8 cellular contexts compared by ENCODE assay signal in the genomic region with DNA sequence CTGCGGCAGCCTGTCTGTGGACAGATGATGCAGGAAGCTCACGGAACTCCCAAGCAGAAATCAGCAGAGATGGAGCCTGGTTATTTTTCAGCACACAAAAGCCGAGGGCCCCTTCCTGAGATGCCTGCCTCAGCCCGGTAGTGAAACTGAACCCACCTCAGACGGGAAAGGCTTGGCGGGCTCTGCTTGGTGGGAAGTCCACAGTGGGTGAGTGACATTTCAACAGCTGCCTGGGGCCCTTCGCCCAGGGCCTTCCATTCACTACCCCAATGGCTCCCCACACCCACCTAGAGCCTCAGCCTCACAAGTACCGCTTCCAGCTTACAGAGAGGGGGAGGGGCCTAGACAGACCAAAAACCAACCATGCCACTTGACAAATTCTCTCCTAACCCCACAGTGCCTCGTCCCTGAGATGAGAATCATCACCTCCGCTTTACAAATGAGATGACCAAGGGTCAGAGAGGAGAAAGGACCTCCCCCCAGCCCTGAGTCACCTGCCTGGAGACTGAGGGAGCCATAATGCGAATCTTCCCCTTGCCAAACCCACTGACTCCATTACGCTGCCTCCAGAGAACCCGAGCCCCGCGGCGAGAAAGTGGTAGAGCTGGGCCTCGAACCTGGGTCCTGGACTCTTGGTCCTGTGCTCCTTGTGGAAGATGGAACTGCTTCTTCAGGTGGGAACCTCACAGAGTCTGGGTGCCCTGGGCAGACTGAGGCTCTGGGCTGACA. TPM values are rescaled to one million over a fixed set of nuclear protein-coding genes. Genes with fewer than 3 reads are reported as not detected.
A peak's percentile ranks its signal among the peaks of the same experiment; 100 is the strongest.
DNase-seq lines count a peak whose midpoint lies in the region; ATAC-seq and TF ChIP-seq lines count a peak whose summit lies in the region.

No MANE protein-coding gene starts in this region.

- CTCF ChIA-PET in activated CD8-positive, alpha-beta T cell treated with anti-CD3 and anti-CD28 coated beads for 36 hours (lab: Charles Lee) = interaction anchor here (1.0 to 5.6 kb wide), 11 partner anchors 12 to 99 kb away, joined by 3 to 62 read pairs (median 9); no protein-coding TSS in a partner anchor

- TF ChIP-seq POLR2A in GM18951 (IDR thresholded peaks at IDR 0.05; ENCODE audit: extremely low read depth, insufficient read depth, insufficient read length) = peak; percentile 28

- peak overlapping the region; percentile 21 for H3K27ac ChIP-seq in right cardiac atrium (ENCODE audit: low read length)

- H3K9me3 ChIP-seq in right cardiac atrium (ENCODE audit: control insufficient read depth, low read length) = no peaks in the 10 kb centered on the region

- peaks cover 83% of the 10 kb centered on the region for H3K4me1 Mint-ChIP-seq in activated CD8-positive, alpha-beta T cell treated with anti-CD3 and anti-CD28 coated beads for 36 hours (ENCODE audit: low read depth)

- H3K27ac Mint-ChIP-seq in activated CD8-positive, alpha-beta T cell treated with anti-CD3 and anti-CD28 coated beads for 36 hours = peak overlapping the region; percentile 95

- intact Hi-C loops in activated CD8-positive, alpha-beta T cell treated with anti-CD3 and anti-CD28 coated beads for 36 hours (cut with micrococcal nuclease) = loop anchor here (2.0 to 5.0 kb wide), 2 partner anchors 31 to 36 kb away; no protein-coding TSS in a partner anchor
- intact Hi-C loops in right cardiac atrium (cut with DNase I) = no loop called here

- 79% methylated on average over 17 of the region's 17 CpGs for WGBS in right cardiac atrium

- H3K9me3 Mint-ChIP-seq in activated CD8-positive, alpha-beta T cell treated with anti-CD3 and anti-CD28 coated beads for 36 hours = no peaks in the 10 kb centered on the region

- H3K27me3 ChIP-seq in right cardiac atrium (ENCODE audit: control insufficient read depth, insufficient read depth) = no peaks in the 10 kb centered on the region

- peaks cover 35% of the 10 kb centered on the region for H3K36me3 Mint-ChIP-seq in activated CD8-positive, alpha-beta T cell treated with anti-CD3 and anti-CD28 coated beads for 36 hours (ENCODE audit: low read depth)

- no peaks in the 10 kb centered on the region for H3K27me3 Mint-ChIP-seq in activated CD8-positive, alpha-beta T cell treated with anti-CD3 and anti-CD28 coated beads for 36 hours

- no peak overlapping the region for H3K4me3 ChIP-seq in right cardiac atrium (ENCODE audit: low read length)

- in situ Hi-C loops in GM18951 (cut with MboI; ENCODE audit: low sequenced_read_pairs, unreplicated experiment) = no loop called here

- ATAC-seq in HG03103 (IDR thresholded peaks at IDR 0.05; ENCODE audit: low read depth, unreplicated experiment) (peak; percentile 22), right cardiac atrium (no peak)
- peak; percentile 58 for ATAC-seq in activated CD8-positive, alpha-beta T cell treated with anti-CD3 and anti-CD28 coated beads for 36 hours

- TF ChIP-seq CTCF in activated CD8-positive, alpha-beta T cell treated with anti-CD3 and anti-CD28 coated beads for 36 hours (IDR thresholded peaks at IDR 0.05) = no peak

- H3K4me3 Mint-ChIP-seq in activated CD8-positive, alpha-beta T cell treated with anti-CD3 and anti-CD28 coated beads for 36 hours = peak overlapping the region; percentile 63

- peaks cover 9% of the 10 kb centered on the region for H3K4me1 ChIP-seq in right cardiac atrium (ENCODE audit: control insufficient read depth, insufficient read depth, low read length)

- peak; percentile 96 for DNase-seq in activated CD8-positive, alpha-beta T cell treated with anti-CD3 and anti-CD28 coated beads for 36 hours
- peak in 2 of 3 donors; percentile 29 to 44 for DNase-seq in right cardiac atrium
- DNase-seq in stimulated activated CD8-positive, alpha-beta memory T cell treated with anti-CD3 and anti-CD28 coated beads, Interleukin-2, amount 100 ng/mL, for 48 hours (ENCODE audit: low read depth in 2 of 2) = peak; percentile 76 to 80
- no peak for DNase-seq in hepatic stellate cell (ENCODE audit: low spot score)
- no peak for DNase-seq in amniotic stem cell (lab: John Stamatoyannopoulos, UW)
- DNase-seq in NCI-H2171 treated with DMSO at 0.1 percent for 48 hours (lab: John Stamatoyannopoulos, UW) = no peak

- POLR2A ChIA-PET in activated CD8-positive, alpha-beta T cell treated with anti-CD3 and anti-CD28 coated beads for 36 hours (lab: Charles Lee) = interaction anchor here (0.7 to 7.2 kb wide), 16 partner anchors 13 to 731 kb away, joined by 3 to 90 read pairs (median 5); no protein-coding TSS in a partner anchor

RNA-seq across cellular contexts. Expression of a gene that starts 3.4 kb away (rescaled TPM):
- total RNA-seq in activated CD8-positive, alpha-beta T cell treated with anti-CD3 and anti-CD28 coated beads for 36 hours = 100 to 1,000 TPM; 118 to 127 TPM
- total RNA-seq in right cardiac atrium = 100 to 1,000 TPM in 3 of 4 donors, 10 to 100 TPM in 1; 99.1 to 158 (median 114) TPM
- 76.2 TPM for polyA plus RNA-seq in right cardiac atrium

Comparison
In these comparisons a context has a peak if more than half of its experiments do, and no peak if none do; other contexts are left out.
1. ATAC-seq: peak in HG03103 (single experiment) and activated CD8-positive, alpha-beta T cell treated with anti-CD3 and anti-CD28 coated beads for 36 hours (single experiment); none in right cardiac atrium (0 of 2).
2. DNase-seq: peak in activated CD8-positive, alpha-beta T cell treated with anti-CD3 and anti-CD28 coated beads for 36 hours (single experiment), right cardiac atrium (2 of 3) and stimulated activated CD8-positive, alpha-beta memory T cell treated with anti-CD3 and anti-CD28 coated beads, Interleukin-2, amount 100 ng/mL, for 48 hours (2 of 2); none in hepatic stellate cell (single experiment), amniotic stem cell (single experiment) and NCI-H2171 treated with DMSO at 0.1 percent for 48 hours (single experiment).